Comparison of ENCODE assay signal across 22 cellular contexts in genomic region chr2:198162276-198162675, GRCh38.
"Had no signal": no experiment of that assay in that cellular context is flagged by ENCODE, and none has a peak within 500 bp of the region (broad histone marks: within the 10 kb centered on the region; RNA-seq: fewer than 3 reads in every experiment).

No MANE protein-coding gene starts in this region.

- H3K27ac ChIP-seq: heart right ventricle, left ventricle myocardium inferior, lower lobe of right lung, pancreas, prostate gland, right lobe of liver, thoracic aorta, transverse colon had no signal

- H3K36me3 ChIP-seq: heart right ventricle, left ventricle myocardium inferior, lower lobe of right lung, pancreas, prostate gland, right lobe of liver, thoracic aorta, transverse colon had no signal

- H3K27me3 ChIP-seq: heart right ventricle, pancreas, right lobe of liver, transverse colon had no signal

- H3K27ac Mint-ChIP-seq: dendritic cell treated with granulocyte-macrophage colony-stimulating factor and Interleukin-4, amounts not matched to agents 40 ng/mL and 50 ng/mL, for 4 days; endodermal cell; naive B cell; nephron; stimulated activated effector memory CD8-positive, alpha-beta T cell treated with anti-CD3 and anti-CD28 coated beads, Interleukin-12 subunit alpha, Interleukin-12 subunit beta, amount 100 ng/mL, for 72 hours had no signal

- H3K4me3 Mint-ChIP-seq: dendritic cell treated with granulocyte-macrophage colony-stimulating factor and Interleukin-4, amounts not matched to agents 40 ng/mL and 50 ng/mL, for 4 days; endodermal cell; naive B cell; nephron; stimulated activated effector memory CD8-positive, alpha-beta T cell treated with anti-CD3 and anti-CD28 coated beads, Interleukin-12 subunit alpha, Interleukin-12 subunit beta, amount 100 ng/mL, for 72 hours had no signal

- H3K27me3 Mint-ChIP-seq: dendritic cell treated with granulocyte-macrophage colony-stimulating factor and Interleukin-4, amounts not matched to agents 40 ng/mL and 50 ng/mL, for 4 days; naive B cell had no signal

- DNase-seq: endodermal cell; erythroblast; foreskin melanocyte; heart right ventricle; left cardiac atrium; left ventricle myocardium inferior; lower lobe of right lung; mesenchymal stem cell; naive B cell; occipital lobe; pancreas; retina; right lobe of liver; stimulated activated CD4-positive, alpha-beta T cell treated with anti-CD3 and anti-CD28 coated beads, Interleukin-4, amount 100 ng/mL, for 1 hour; stimulated activated CD8-positive, alpha-beta memory T cell treated with anti-CD3 and anti-CD28 coated beads, Interleukin-4, amount 100 ng/mL, for 48 hours; stimulated activated naive CD8-positive, alpha-beta T cell treated with anti-CD3 and anti-CD28 coated beads, Interleukin-15, Interleukin-2, amounts not matched to agents 100 U/mL and 50 U/mL, for 24 hours; transverse colon had no signal

- H3K36me3 Mint-ChIP-seq: naive B cell; stimulated activated effector memory CD8-positive, alpha-beta T cell treated with anti-CD3 and anti-CD28 coated beads, Interleukin-12 subunit alpha, Interleukin-12 subunit beta, amount 100 ng/mL, for 72 hours had no signal

- H3K9me3 Mint-ChIP-seq: nephron; stimulated activated effector memory CD8-positive, alpha-beta T cell treated with anti-CD3 and anti-CD28 coated beads, Interleukin-12 subunit alpha, Interleukin-12 subunit beta, amount 100 ng/mL, for 72 hours had no signal

- H3K4me1 Mint-ChIP-seq: endodermal cell; naive B cell; nephron; stimulated activated effector memory CD8-positive, alpha-beta T cell treated with anti-CD3 and anti-CD28 coated beads, Interleukin-12 subunit alpha, Interleukin-12 subunit beta, amount 100 ng/mL, for 72 hours had no signal

- H3K4me3 ChIP-seq: heart right ventricle, left ventricle myocardium inferior, lower lobe of right lung, pancreas, prostate gland, right lobe of liver, thoracic aorta, transverse colon had no signal

- H3K9me3 ChIP-seq: pancreas, prostate gland, right lobe of liver, thoracic aorta, transverse colon had no signal

- H3K4me1 ChIP-seq: lower lobe of right lung, pancreas, prostate gland, right lobe of liver, transverse colon had no signal
